Comparison of ENCODE assay signal across 10 cellular contexts in genomic region chr5:9339206-9339818, GRCh38.
DNase-seq lines count a peak whose midpoint lies in the region; ATAC-seq and TF ChIP-seq lines count a peak whose summit lies in the region.
"Had no signal": no experiment of that assay in that cellular context is flagged by ENCODE, and none has a peak within 500 bp of the region (broad histone marks: within the 10 kb centered on the region; RNA-seq: fewer than 3 reads in every experiment).

No MANE protein-coding gene starts in this region.

- POLR2A ChIA-PET in WTC11 (lab: Charles Lee): no interaction called here

- peaks cover 7% of the 10 kb centered on the region for H3K9me3 Mint-ChIP-seq in activated CD4-positive, alpha-beta T cell treated with anti-CD3 and anti-CD28 coated beads, Interleukin-2, amount 10 ng/mL, durations not matched to agents 24 days and 14 days
- H3K9me3 Mint-ChIP-seq in WTC11 (peaks cover 18% of the 10 kb centered on the region), neural progenitor cell (no peaks in the 10 kb centered on the region)

- no peaks in the 10 kb centered on the region for H3K4me1 ChIP-seq in neural progenitor cell

- no peak overlapping the region for H3K4me3 ChIP-seq in neural progenitor cell
- H3K4me3 ChIP-seq: esophagus squamous epithelium had no signal

- intact Hi-C loops in activated CD4-positive, alpha-beta T cell treated with anti-CD3 and anti-CD28 coated beads, Interleukin-2, amount 10 ng/mL, durations not matched to agents 24 days and 14 days (cut with micrococcal nuclease): no loop called here

- H3K27me3 Mint-ChIP-seq in activated CD4-positive, alpha-beta T cell treated with anti-CD3 and anti-CD28 coated beads, Interleukin-2, amount 10 ng/mL, durations not matched to agents 24 days and 14 days: no peaks in the 10 kb centered on the region
- H3K27me3 Mint-ChIP-seq in WTC11 (ENCODE audit: low read depth) (no peaks in the 10 kb centered on the region), neural progenitor cell (ENCODE audit: insufficient read depth, low read depth) (no peaks in the 10 kb centered on the region)

- peak; percentile 72 for ATAC-seq in HG03175 (IDR thresholded peaks at IDR 0.05; ENCODE audit: unreplicated experiment)
- ATAC-seq in WTC11: peak; percentile 74

- H3K27ac ChIP-seq in neural progenitor cell: no peak overlapping the region
- H3K27ac ChIP-seq: esophagus squamous epithelium, neutrophil had no signal

- H3K9me3 ChIP-seq in neural progenitor cell (ENCODE audit: low read depth): no peaks in the 10 kb centered on the region
- H3K9me3 ChIP-seq: esophagus squamous epithelium, neutrophil had no signal

- H3K4me2 ChIP-seq in neural progenitor cell: no peak overlapping the region

- no peak overlapping the region for H3K27ac Mint-ChIP-seq in activated CD4-positive, alpha-beta T cell treated with anti-CD3 and anti-CD28 coated beads, Interleukin-2, amount 10 ng/mL, durations not matched to agents 24 days and 14 days
- H3K27ac Mint-ChIP-seq in WTC11 (no peak overlapping the region), neural progenitor cell (no peak overlapping the region)

- TF ChIP-seq CTCF in WTC11 (IDR thresholded peaks at IDR 0.05) (peak; percentile 48), neural progenitor cell (IDR thresholded peaks at IDR 0.05) (peak; percentile 55)

- H3K27me3 ChIP-seq in neural progenitor cell: no peaks in the 10 kb centered on the region
- H3K27me3 ChIP-seq: esophagus squamous epithelium, neutrophil had no signal

- no peak overlapping the region for H3K9ac ChIP-seq in neural progenitor cell

- H3K4me1 Mint-ChIP-seq in activated CD4-positive, alpha-beta T cell treated with anti-CD3 and anti-CD28 coated beads, Interleukin-2, amount 10 ng/mL, durations not matched to agents 24 days and 14 days: no peaks in the 10 kb centered on the region
- H3K4me1 Mint-ChIP-seq in WTC11 (peaks cover 3% of the 10 kb centered on the region; the same call in 1 of the 2 replicates), neural progenitor cell (no peaks in the 10 kb centered on the region)

- H3K4me3 Mint-ChIP-seq in activated CD4-positive, alpha-beta T cell treated with anti-CD3 and anti-CD28 coated beads, Interleukin-2, amount 10 ng/mL, durations not matched to agents 24 days and 14 days: no peak overlapping the region
- H3K4me3 Mint-ChIP-seq in WTC11 (no peak overlapping the region), neural progenitor cell (no peak overlapping the region)

- H4K20me1 ChIP-seq in neural progenitor cell (ENCODE audit: low read depth): no peaks in the 10 kb centered on the region

- H2AFZ ChIP-seq in neural progenitor cell (replicated peaks): no peak overlapping the region

- H3F3A ChIP-seq in neural progenitor cell (ENCODE audit: low read depth): no peaks in the 10 kb centered on the region

- H3K36me3 ChIP-seq in neural progenitor cell: no peaks in the 10 kb centered on the region
- H3K36me3 ChIP-seq: esophagus squamous epithelium, neutrophil had no signal

- CTCF ChIA-PET in WTC11 (lab: Charles Lee): interaction anchor here (1.0 kb wide), 1 partner anchor 15 kb away, joined by 3 read pairs; no protein-coding TSS in a partner anchor

- peak; percentile 2 to 5 for DNase-seq in activated CD4-positive, alpha-beta T cell treated with anti-CD3 and anti-CD28 coated beads, Interleukin-2, amount 50 U/mL, for 48 hours
- no peak for DNase-seq in activated CD4-positive, alpha-beta T cell treated with anti-CD3 and anti-CD28 coated beads, Interleukin-2, amount 10 ng/mL, durations not matched to agents 24 days and 14 days
- DNase-seq in WTC11 (ENCODE audit: low spot score): peak; percentile 42
- DNase-seq in neural progenitor cell (ENCODE audit: low spot score): peak; percentile 6
- DNase-seq in NCI-H187 treated with DMSO at 0.1 percent for 48 hours (lab: John Stamatoyannopoulos, UW): no peak
- no peak for DNase-seq in GF-D8 (lab: John Stamatoyannopoulos, UW)
- no peak for DNase-seq in cerebellar cortex (ENCODE audit: low spot score)
- DNase-seq: esophagus squamous epithelium had no signal

- no peaks in the 10 kb centered on the region for H3K36me3 Mint-ChIP-seq in activated CD4-positive, alpha-beta T cell treated with anti-CD3 and anti-CD28 coated beads, Interleukin-2, amount 10 ng/mL, durations not matched to agents 24 days and 14 days (ENCODE audit: low read depth)
- H3K36me3 Mint-ChIP-seq in WTC11 (peaks cover 3% of the 10 kb centered on the region), neural progenitor cell (no peaks in the 10 kb centered on the region)

- H3K79me2 ChIP-seq in neural progenitor cell (ENCODE audit: low read depth): no peaks in the 10 kb centered on the region

TF ChIP-seq in WTC11, 78 proteins besides CTCF, POLR2A, EP300 and RAD21 (continues in another document):
- TF ChIP-seq TP53 (CRISPR knock-in tag; IDR thresholded peaks at IDR 0.05): no peak
- TF ChIP-seq ARID4B (CRISPR knock-in tag; IDR thresholded peaks at IDR 0.05; ENCODE audit: borderline replicate concordance): no peak
- TF ChIP-seq KAT7 (CRISPR knock-in tag; IDR thresholded peaks at IDR 0.05; ENCODE audit: borderline replicate concordance): no peak
- TF ChIP-seq NFYB (CRISPR knock-in tag; conservative IDR thresholded peaks at IDR 0.05; ENCODE audit: low read depth): no peak
- TF ChIP-seq NFATC4 (CRISPR knock-in tag; IDR thresholded peaks at IDR 0.05): no peak
- no peak for TF ChIP-seq JAZF1 (CRISPR knock-in tag; IDR thresholded peaks at IDR 0.05)
- no peak for TF ChIP-seq IRF2 (CRISPR knock-in tag; IDR thresholded peaks at IDR 0.05; ENCODE audit: borderline replicate concordance, low read depth)
- TF ChIP-seq ZNF219 (CRISPR knock-in tag; IDR thresholded peaks at IDR 0.05; ENCODE audit: borderline replicate concordance): no peak
- no peak for TF ChIP-seq ETV6 (CRISPR knock-in tag; IDR thresholded peaks at IDR 0.05)
- no peak for TF ChIP-seq EMX1 (CRISPR knock-in tag; IDR thresholded peaks at IDR 0.05)
- no peak for TF ChIP-seq PREB (CRISPR knock-in tag; IDR thresholded peaks at IDR 0.05; ENCODE audit: borderline replicate concordance)
- TF ChIP-seq ZNF671 (CRISPR knock-in tag; IDR thresholded peaks at IDR 0.05): no peak
- no peak for TF ChIP-seq AR (CRISPR knock-in tag; IDR thresholded peaks at IDR 0.05)

Comparison
In these comparisons a context has a peak if more than half of its experiments do, and no peak if none do; other contexts are left out.
1. DNase-seq: peak in activated CD4-positive, alpha-beta T cell treated with anti-CD3 and anti-CD28 coated beads, Interleukin-2, amount 50 U/mL, for 48 hours (2 of 2), WTC11 (single experiment) and neural progenitor cell (single experiment); none in activated CD4-positive, alpha-beta T cell treated with anti-CD3 and anti-CD28 coated beads, Interleukin-2, amount 10 ng/mL, durations not matched to agents 24 days and 14 days (single experiment), NCI-H187 treated with DMSO at 0.1 percent for 48 hours (single experiment), GF-D8 (single experiment) and cerebellar cortex (single experiment).